Comparison of ENCODE assay signal across 9 cellular contexts in genomic region chr2:96907405-96908041, GRCh38. TPM values are rescaled to one million over a fixed set of nuclear protein-coding genes. Genes with fewer than 3 reads are reported as not detected.
DNase-seq lines count a peak whose midpoint lies in the region; ATAC-seq and TF ChIP-seq lines count a peak whose summit lies in the region.
"Had no signal": no experiment of that assay in that cellular context is flagged by ENCODE, and none has a peak within 500 bp of the region (broad histone marks: within the 10 kb centered on the region; RNA-seq: fewer than 3 reads in every experiment).

No MANE protein-coding gene starts in this region.

- DNase-seq in OCI-M1 (lab: John Stamatoyannopoulos, UW): peak; percentile 12
- DNase-seq in mesenchymal stem cell: peak; percentile 53
- DNase-seq in HAP-1 (ENCODE audit: low spot score in 2 of 2): no peak
- DNase-seq in HEK293T (ENCODE audit: extremely low spot score): no peak
- no peak for DNase-seq in stimulated activated naive CD8-positive, alpha-beta T cell treated with anti-CD3 and anti-CD28 coated beads, Interleukin-15, Interleukin-2, amounts not matched to agents 100 U/mL and 50 U/mL, for 24 hours
- DNase-seq: activated T-cell treated with anti-CD3 and anti-CD28 coated beads, Interleukin-2, amount 50 U/mL, for 48 hours had no signal

- H4K8ac ChIP-seq in mesenchymal stem cell (ENCODE audit: low read length): peak overlapping the region; percentile 35

- peak overlapping the region; percentile 79 for H3K9ac ChIP-seq in mesenchymal stem cell (ENCODE audit: low read length)

- H3K4me3 ChIP-seq in esophagus (ENCODE audit: low read depth in 1 of 2, low read length in 2 of 2): no peak overlapping the region
- peak overlapping the region in 1 of 2 experiments; percentile 54 for H3K4me3 ChIP-seq in mesenchymal stem cell (ENCODE audit: insufficient read depth in 1 of 2, low read depth in 1 of 2, low read length in 2 of 2)
- H3K4me3 ChIP-seq in thymus (ENCODE audit: low read length): no peak overlapping the region
- no peak overlapping the region for H3K4me3 ChIP-seq in HAP-1

- POLR2A ChIA-PET in HEK293T (lab: Yijun Ruan, JAX): interaction anchor here (1.2 kb wide), 1 partner anchor 49 kb away, joined by 3 read pairs; no protein-coding TSS in a partner anchor

- CTCF ChIA-PET in HEK293T (lab: Yijun Ruan, JAX): interaction anchor here (1.2 kb wide), 1 partner anchor 50 kb away, joined by 5 read pairs; the partner anchor contains the start of gene ANKRD39

- H3K27ac Mint-ChIP-seq in stimulated activated memory B cell treated with anti-CD40 and anti-IgM and Interleukin-4, amounts not matched to agents 10 μg/mL and 1 μg/mL and 100 μg/mL, for 72 hours: no peak overlapping the region

- H4K91ac ChIP-seq in mesenchymal stem cell (ENCODE audit: low read length): peak overlapping the region; percentile 11

- H3K27me3 ChIP-seq in esophagus (ENCODE audit: control insufficient read depth in 1 of 2, insufficient read depth in 2 of 2, low read length in 2 of 2) (no peaks in the 10 kb centered on the region), mesenchymal stem cell (ENCODE audit: control insufficient read depth in 1 of 2, insufficient read depth in 1 of 2, low read length in 2 of 2) (peaks cover 0 to 4% of the 10 kb centered on the region in 2 experiments), thymus (ENCODE audit: control insufficient read depth, insufficient read depth) (peaks cover 3% of the 10 kb centered on the region), HAP-1 (ENCODE audit: low read depth) (no peaks in the 10 kb centered on the region)

- in situ Hi-C loops in HAP-1 (cut with MboI; ENCODE audit: low sequenced_read_pairs): no loop called here

- no peak overlapping the region for H3K4me2 ChIP-seq in mesenchymal stem cell (ENCODE audit: low read length, poor library complexity, severe bottlenecking)

- no peak for ATAC-seq in stimulated activated memory B cell treated with anti-CD40 and anti-IgM and Interleukin-4, amounts not matched to agents 10 μg/mL and 1 μg/mL and 100 μg/mL, for 72 hours
- ATAC-seq in stimulated activated naive CD8-positive, alpha-beta T cell treated with anti-CD3 and anti-CD28 coated beads, Interleukin-15, Interleukin-2, amounts not matched to agents 100 U/mL and 50 U/mL, for 24 hours: no peak

- no peak overlapping the region for H3K14ac ChIP-seq in mesenchymal stem cell (ENCODE audit: low read length in 2 of 2)

- H3K27me3 Mint-ChIP-seq in stimulated activated memory B cell treated with anti-CD40 and anti-IgM and Interleukin-4, amounts not matched to agents 10 μg/mL and 1 μg/mL and 100 μg/mL, for 72 hours: no peaks in the 10 kb centered on the region

- peak overlapping the region; percentile 12 for H2BK15ac ChIP-seq in mesenchymal stem cell (ENCODE audit: low read depth, poor library complexity, severe bottlenecking)

- peak overlapping the region; percentile 92 for H3K27ac ChIP-seq in esophagus (ENCODE audit: low read depth in 2 of 2, low read length in 1 of 2)
- H3K27ac ChIP-seq in mesenchymal stem cell (ENCODE audit: low read length, poor library complexity, severe bottlenecking): no peak overlapping the region
- H3K27ac ChIP-seq in thymus (ENCODE audit: low read depth): peak overlapping the region; percentile 43

- peaks cover 6% of the 10 kb centered on the region for H3K4me1 Mint-ChIP-seq in stimulated activated memory B cell treated with anti-CD40 and anti-IgM and Interleukin-4, amounts not matched to agents 10 μg/mL and 1 μg/mL and 100 μg/mL, for 72 hours

- no peak overlapping the region for H2BK120ac ChIP-seq in mesenchymal stem cell (ENCODE audit: low read depth, low read length)

- no peaks in the 10 kb centered on the region for H3K79me1 ChIP-seq in mesenchymal stem cell (replicated peaks; ENCODE audit: low read length, poor library complexity, severe bottlenecking)

- no peak overlapping the region for H3K4me3 Mint-ChIP-seq in stimulated activated memory B cell treated with anti-CD40 and anti-IgM and Interleukin-4, amounts not matched to agents 10 μg/mL and 1 μg/mL and 100 μg/mL, for 72 hours

- 27 to 47% methylated on average over 15 of the region's 15 CpGs for WGBS in esophagus, 2 donors
- WGBS in mesenchymal stem cell: 74% methylated on average over 15 of the region's 15 CpGs
- 90% methylated on average over 15 of the region's 15 CpGs for WGBS in thymus

- no peaks in the 10 kb centered on the region for H3K36me3 Mint-ChIP-seq in stimulated activated memory B cell treated with anti-CD40 and anti-IgM and Interleukin-4, amounts not matched to agents 10 μg/mL and 1 μg/mL and 100 μg/mL, for 72 hours

- H3K9me3 ChIP-seq in esophagus (ENCODE audit: control insufficient read depth in 2 of 2, insufficient read depth in 1 of 2, low read depth in 1 of 2, low read length in 1 of 2): no peaks in the 10 kb centered on the region
- no peaks in the 10 kb centered on the region for H3K9me3 ChIP-seq in mesenchymal stem cell (ENCODE audit: control insufficient read depth, low read length)
- no peaks in the 10 kb centered on the region for H3K9me3 ChIP-seq in thymus (ENCODE audit: control insufficient read depth)
- H3K9me3 ChIP-seq in HAP-1: no peaks in the 10 kb centered on the region

- H3K23ac ChIP-seq in mesenchymal stem cell (ENCODE audit: low read length in 2 of 2): no peak overlapping the region

- no peak overlapping the region for H3K4ac ChIP-seq in mesenchymal stem cell (ENCODE audit: low read depth in 1 of 2, low read length in 2 of 2)

- peak overlapping the region in 1 of 2 experiments; percentile 48 for H3K18ac ChIP-seq in mesenchymal stem cell (ENCODE audit: low read depth in 1 of 2, low read length in 2 of 2)

- peak overlapping the region; percentile 64 for H2AFZ ChIP-seq in mesenchymal stem cell (ENCODE audit: low read depth, low read length)

- no peaks in the 10 kb centered on the region for H3K36me3 ChIP-seq in esophagus (ENCODE audit: control insufficient read depth in 2 of 2, insufficient read depth in 2 of 2, low read length in 1 of 2)
- H3K36me3 ChIP-seq in mesenchymal stem cell (ENCODE audit: control insufficient read depth in 1 of 2, insufficient read depth in 2 of 2, low read depth in 1 of 2, low read length in 2 of 2): no peaks in the 10 kb centered on the region
- no peaks in the 10 kb centered on the region for H3K36me3 ChIP-seq in thymus (ENCODE audit: control insufficient read depth, insufficient read depth)
- no peaks in the 10 kb centered on the region for H3K36me3 ChIP-seq in HAP-1 (replicated peaks)

- peak overlapping the region in 1 of 2 experiments; percentile 70 for H2BK12ac ChIP-seq in mesenchymal stem cell (ENCODE audit: low read length in 2 of 2)

- H2BK5ac ChIP-seq in mesenchymal stem cell (ENCODE audit: low read depth, low read length, poor library complexity, severe bottlenecking): no peak overlapping the region

- H3K4me1 ChIP-seq in esophagus (ENCODE audit: control insufficient read depth in 2 of 2, insufficient read depth in 2 of 2, low read length in 1 of 2) (peaks cover 0 to 8% of the 10 kb centered on the region in 2 donors), mesenchymal stem cell (ENCODE audit: control insufficient read depth, insufficient read depth, low read depth, low read length) (peaks cover 14% of the 10 kb centered on the region), thymus (ENCODE audit: control insufficient read depth, insufficient read depth, low read length) (peaks cover 7% of the 10 kb centered on the region), HAP-1 (no peaks in the 10 kb centered on the region)

- no peak overlapping the region for H2AK5ac ChIP-seq in mesenchymal stem cell (ENCODE audit: low read length, severe bottlenecking)

- no peaks in the 10 kb centered on the region for H3K9me3 Mint-ChIP-seq in stimulated activated memory B cell treated with anti-CD40 and anti-IgM and Interleukin-4, amounts not matched to agents 10 μg/mL and 1 μg/mL and 100 μg/mL, for 72 hours

TF ChIP-seq in HEK293T, 16 proteins besides CTCF, POLR2A, EP300 and RAD21:
- TF ChIP-seq FOXK2 (IDR thresholded peaks at IDR 0.05) (no peak), PKNOX1 (IDR thresholded peaks at IDR 0.05) (no peak), FOXM1 (IDR thresholded peaks at IDR 0.05; ENCODE audit: borderline replicate concordance) (no peak), BHLHE40 (IDR thresholded peaks at IDR 0.05; ENCODE audit: borderline replicate concordance) (no peak), ARNT (IDR thresholded peaks at IDR 0.05) (no peak), NFRKB (IDR thresholded peaks at IDR 0.05) (no peak), ZNF384 (IDR thresholded peaks at IDR 0.05) (no peak), ELF4 (IDR thresholded peaks at IDR 0.05) (no peak), TARDBP (IDR thresholded peaks at IDR 0.05) (no peak)

RNA-seq across cellular contexts. Expression of gene SEMA4C, which starts 37.6 kb away (rescaled TPM):
- polyA plus RNA-seq in esophagus (10 to 100 TPM; 13.1 to 14.2 TPM), thymus (14.1 TPM)
- polyA plus RNA-seq in mesenchymal stem cell (2013, experiment 1 of 2): 20.2 TPM
- polyA plus RNA-seq in mesenchymal stem cell (2013, experiment 2 of 2): 20.7 TPM

RNA-seq across cellular contexts. Expression of gene ANKRD39, which starts 49.7 kb away (rescaled TPM):
- polyA plus RNA-seq in esophagus (10 to 100 TPM; 11.9 to 12.2 TPM), thymus (10.0 TPM)
- 11.8 TPM for polyA plus RNA-seq in mesenchymal stem cell (2013, experiment 1 of 2)
- polyA plus RNA-seq in mesenchymal stem cell (2013, experiment 2 of 2): 10.8 TPM

Comparison
In these comparisons a context has a peak if more than half of its experiments do, and no peak if none do; other contexts are left out.
1. DNase-seq: peak in OCI-M1 (single experiment) and mesenchymal stem cell (single experiment); none in HAP-1 (0 of 2), HEK293T (single experiment) and stimulated activated naive CD8-positive, alpha-beta T cell treated with anti-CD3 and anti-CD28 coated beads, Interleukin-15, Interleukin-2, amounts not matched to agents 100 U/mL and 50 U/mL, for 24 hours (single experiment).